ENCODE assay signal across 11 cellular contexts in genomic region chr1:171985639-171986038, GRCh38.
DNase-seq lines count a peak whose midpoint lies in the region; TF ChIP-seq lines count a peak whose summit lies in the region.
"Had no signal": no experiment of that assay in that cellular context is flagged by ENCODE, and none has a peak within 500 bp of the region (broad histone marks: within the 10 kb centered on the region; RNA-seq: fewer than 3 reads in every experiment).

No MANE protein-coding gene starts in this region.

- no peak overlapping the region for H3K9ac ChIP-seq in mammary epithelial cell (ENCODE audit: insufficient read depth, low read length)

- DNase-seq in NCI-H2171 treated with DMSO at 0.1 percent for 48 hours (lab: John Stamatoyannopoulos, UW) (peak; percentile 3), NCI-H2171 (lab: John Stamatoyannopoulos, UW) (no peak), LNCaP clone FGC (ENCODE audit: low read depth) (no peak), mammary epithelial cell (no peak), osteocyte (ENCODE audit: extremely low spot score, unreplicated experiment) (no peak), NCI-H1092 treated with DMSO at 0.1 percent for 48 hours (lab: John Stamatoyannopoulos, UW) (no peak), NCI-H226 (no peak)
- DNase-seq in stimulated activated CD4-positive, alpha-beta T cell treated with anti-CD3 and anti-CD28 coated beads, Interleukin-15, amount 100 ng/mL, for 24 hours = no peak
- DNase-seq: kidney had no signal

- H3K36me3 Mint-ChIP-seq in osteocyte (ENCODE audit: unreplicated experiment) = no peaks in the 10 kb centered on the region

- no peak overlapping the region for H3K27ac Mint-ChIP-seq in osteocyte (ENCODE audit: unreplicated experiment)
- H3K27ac Mint-ChIP-seq: B cell; T-helper 1 cell treated with Interleukin-12 subunit alpha and Interleukin-12 subunit beta and Interleukin-4 antibody, amounts not matched to agents 30 μg/mL and 1 μg/mL, for 36 hours had no signal

- H3K9me3 Mint-ChIP-seq in osteocyte (ENCODE audit: unreplicated experiment) = no peaks in the 10 kb centered on the region
- H3K9me3 Mint-ChIP-seq: T-helper 1 cell treated with Interleukin-12 subunit alpha and Interleukin-12 subunit beta and Interleukin-4 antibody, amounts not matched to agents 30 μg/mL and 1 μg/mL, for 36 hours had no signal

- in situ Hi-C loops in mammary epithelial cell (cut with MboI; ENCODE audit: low sequenced_read_pairs in 2 of 2) = loop anchor here (10.0 to 25.0 kb wide), 3 partner anchors 341 to 427 kb away; partner anchors contain the start of gene C1orf105 (in 1 of the 2)

- H3K4me2 ChIP-seq in mammary epithelial cell (ENCODE audit: insufficient read depth, low read depth, low read length) = no peak overlapping the region

- no peaks in the 10 kb centered on the region for H3K4me1 Mint-ChIP-seq in osteocyte (ENCODE audit: unreplicated experiment)
- H3K4me1 Mint-ChIP-seq: B cell had no signal

- no peak overlapping the region for H3K27ac ChIP-seq in mammary epithelial cell (ENCODE audit: insufficient read depth, low read depth, low read length)

- no peak overlapping the region for H3K4me3 ChIP-seq in LNCaP clone FGC (ENCODE audit: low read depth, low read length)
- no peak overlapping the region for H3K4me3 ChIP-seq in mammary epithelial cell (replicated peaks in 1 of 3; ENCODE audit: insufficient read depth in 1 of 3, low read depth in 2 of 3, low read length in 3 of 3)

- TF ChIP-seq CTCF in LNCaP clone FGC (IDR thresholded peaks at IDR 0.05; ENCODE audit: control insufficient read depth, extremely low read depth, insufficient read depth) = peak; percentile 34; the same call in 1 of the 2 replicates
- TF ChIP-seq CTCF in mammary epithelial cell (conservative IDR thresholded peaks at IDR 0.05 in 1 of 2, IDR thresholded peaks at IDR 0.05 in 1 of 2; ENCODE audit: extremely low read depth in 1 of 2, insufficient read depth in 1 of 2, low read depth in 1 of 2, low read length in 2 of 2) = peak; percentile 20 to 50
- peak; percentile 19 for TF ChIP-seq CTCF in osteocyte (IDR thresholded peaks at IDR 0.05)

- no peak overlapping the region for H3K4me3 Mint-ChIP-seq in osteocyte (ENCODE audit: unreplicated experiment)
- H3K4me3 Mint-ChIP-seq: B cell; T-helper 1 cell treated with Interleukin-12 subunit alpha and Interleukin-12 subunit beta and Interleukin-4 antibody, amounts not matched to agents 30 μg/mL and 1 μg/mL, for 36 hours had no signal

- no peaks in the 10 kb centered on the region for H3K4me1 ChIP-seq in mammary epithelial cell (ENCODE audit: insufficient read depth, low read length)

- no peaks in the 10 kb centered on the region for H3K27me3 ChIP-seq in mammary epithelial cell (ENCODE audit: insufficient read depth, low read length)

- 29% methylated on average over 2 of the region's 2 CpGs for WGBS in mammary epithelial cell (ENCODE audit: low coverage, missing lambda C conversion rate)

- H4K20me1 ChIP-seq in mammary epithelial cell (ENCODE audit: insufficient read depth, low read length) = no peaks in the 10 kb centered on the region

- H3K27me3 Mint-ChIP-seq in osteocyte (ENCODE audit: unreplicated experiment) = peaks cover 12% of the 10 kb centered on the region

- BruUV-seq in mammary epithelial cell (replicated peaks; lab: Mats Ljungman, UMichigan) = no TSS peak

- no peaks in the 10 kb centered on the region for H3K79me2 ChIP-seq in mammary epithelial cell (ENCODE audit: insufficient read depth, low read length)

- CTCF ChIA-PET in mammary epithelial cell (lab: Charles Lee; ENCODE audit: low non-redundant PET) = interaction anchor here (0.6 to 0.7 kb wide), 2 partner anchors 20 to 211 kb away, joined by 3 read pairs; no protein-coding TSS in a partner anchor

- no peak overlapping the region for H2AFZ ChIP-seq in mammary epithelial cell (ENCODE audit: low read depth, low read length)

- H3K36me3 ChIP-seq in mammary epithelial cell (ENCODE audit: insufficient read depth, low read length) = no peaks in the 10 kb centered on the region

- no peaks in the 10 kb centered on the region for H3K9me3 ChIP-seq in mammary epithelial cell (replicated peaks; ENCODE audit: insufficient read depth, low read length)

- intact Hi-C loops in mammary epithelial cell (cut with micrococcal nuclease) = loop anchor here (1.0 to 2.0 kb wide), 2 partner anchors 340 to 419 kb away; no protein-coding TSS in a partner anchor

- dilution Hi-C loops in mammary epithelial cell (cut with HindIII; ENCODE audit: low sequenced_read_pairs) = no loop called here
